In the genomic region with DNA sequence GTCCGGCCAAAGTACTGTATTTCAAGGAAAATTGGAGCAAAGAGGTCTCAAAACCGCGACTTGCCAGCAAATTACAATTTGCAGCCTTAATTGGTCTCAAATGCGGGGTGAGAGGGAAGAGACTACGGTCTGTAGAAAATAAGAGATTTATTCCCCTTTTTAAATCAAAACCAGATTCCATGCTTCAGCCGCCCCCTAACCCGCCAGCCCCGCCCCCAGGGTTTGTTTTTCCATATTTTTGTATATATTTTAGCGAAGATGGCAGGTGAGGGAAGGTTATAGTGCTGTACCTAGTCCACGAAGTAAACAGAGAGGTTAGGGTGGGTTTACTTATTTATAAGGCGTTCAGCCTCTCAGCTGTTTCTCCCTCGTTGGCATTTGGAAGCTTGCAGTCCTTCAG, we compare ENCODE assay signal across 8 cellular contexts. TPM values are rescaled to one million over a fixed set of nuclear protein-coding genes. Genes with fewer than 3 reads are reported as not detected.
DNase-seq lines count a peak whose midpoint lies in the region; ATAC-seq, FAIRE-seq and TF ChIP-seq lines count a peak whose summit lies in the region.

No MANE protein-coding gene starts in this region.

- no peak overlapping the region for H3K9ac ChIP-seq in HUES48 (ENCODE audit: low read depth, low read length)

- no peak for FAIRE-seq in A549 (lab: Jason Lieb, UNC)

- H3K4me3 ChIP-seq in A549 (peak overlapping the region; percentile 92), HUES48 (ENCODE audit: low read depth, low read length) (peak overlapping the region; percentile 94), breast epithelium (peak overlapping the region; percentile 76 to 93 (median 86)), mononuclear cell (ENCODE audit: low read length) (peak overlapping the region; percentile 96)

- TF ChIP-seq CTCF in A549 (IDR thresholded peaks at IDR 0.05): no peak
- no peak for TF ChIP-seq CTCF in breast epithelium (IDR thresholded peaks at IDR 0.05)

- H3K9me3 ChIP-seq in A549 (no peaks in the 10 kb centered on the region), HUES48 (ENCODE audit: control insufficient read depth, insufficient read depth, low read length) (no peaks in the 10 kb centered on the region), breast epithelium (no peaks in the 10 kb centered on the region), mononuclear cell (ENCODE audit: low read depth, low read length) (no peaks in the 10 kb centered on the region)

- H3K36me3 ChIP-seq in HUES48 (ENCODE audit: control insufficient read depth, insufficient read depth, low read length) (no peaks in the 10 kb centered on the region), breast epithelium (no peaks in the 10 kb centered on the region)

- TF ChIP-seq RAD21 in A549 (conservative IDR thresholded peaks at IDR 0.05 in 1 of 2, IDR thresholded peaks at IDR 0.05 in 1 of 2): no peak

- peak overlapping the region; percentile 94 for H3K4me2 ChIP-seq in A549

- no peak for ATAC-seq in A549
- ATAC-seq in GM21381 (IDR thresholded peaks at IDR 0.05; ENCODE audit: unreplicated experiment): no peak

- CTCF ChIA-PET in A549 (lab: Yijun Ruan, JAX): interaction anchor here (1.3 kb wide), 1 partner anchor 56 kb away, joined by 3 read pairs; no protein-coding TSS in a partner anchor

- TF ChIP-seq POLR2A in A549 (IDR thresholded peaks at IDR 0.05; ENCODE audit: low read length): no peak
- TF ChIP-seq POLR2A in breast epithelium (IDR thresholded peaks at IDR 0.05): no peak

- H3K27me3 ChIP-seq in HUES48 (ENCODE audit: control insufficient read depth, insufficient read depth, low read length): peaks cover 53% of the 10 kb centered on the region
- no peaks in the 10 kb centered on the region for H3K27me3 ChIP-seq in breast epithelium
- H3K27me3 ChIP-seq in mononuclear cell (ENCODE audit: insufficient read depth, low read length): no peaks in the 10 kb centered on the region

- H3K4me1 ChIP-seq in A549 (peaks cover 11% of the 10 kb centered on the region; the same call in 2 of the 3 replicates), HUES48 (ENCODE audit: control insufficient read depth, insufficient read depth, low read length) (peaks cover 14% of the 10 kb centered on the region), breast epithelium (no peaks in the 10 kb centered on the region), mononuclear cell (ENCODE audit: insufficient read depth, low read length) (peaks cover 26% of the 10 kb centered on the region)

- POLR2A ChIA-PET in A549 (lab: Yijun Ruan, JAX): no interaction called here

- DNase-seq in A549 (ENCODE audit: low read depth in 1 of 2, low spot score in 1 of 2) (no peak), breast epithelium (ENCODE audit: low spot score in 2 of 2) (no peak), iPS-NIHi11 (ENCODE audit: low spot score) (no peak), anterior cingulate cortex (lab: John Stamatoyannopoulos, UW) (no peak), medulla oblongata (ENCODE audit: extremely low spot score) (no peak)

- no peak for TF ChIP-seq EP300 in A549 (IDR thresholded peaks at IDR 0.05)

- 17% methylated on average over 12 of the region's 12 CpGs for WGBS in A549 (ENCODE audit: missing lambda C conversion rate)

- H3K27ac ChIP-seq in A549 (no peak overlapping the region; a peak in 1 of 6 replicates), HUES48 (ENCODE audit: low read depth, low read length) (no peak overlapping the region), breast epithelium (peak overlapping the region; percentile 99 to 100)

- intact Hi-C loops in breast epithelium (cut with DNase I; ENCODE audit: low total_unique reads): no loop called here

TF ChIP-seq in A549, 52 proteins besides CTCF, POLR2A, EP300 and RAD21:
- TF ChIP-seq HEYL (CRISPR knock-in tag; IDR thresholded peaks at IDR 0.05) (no peak), KDM1A (IDR thresholded peaks at IDR 0.05; ENCODE audit: low read depth) (no peak)
- TF ChIP-seq, protein P1, sequence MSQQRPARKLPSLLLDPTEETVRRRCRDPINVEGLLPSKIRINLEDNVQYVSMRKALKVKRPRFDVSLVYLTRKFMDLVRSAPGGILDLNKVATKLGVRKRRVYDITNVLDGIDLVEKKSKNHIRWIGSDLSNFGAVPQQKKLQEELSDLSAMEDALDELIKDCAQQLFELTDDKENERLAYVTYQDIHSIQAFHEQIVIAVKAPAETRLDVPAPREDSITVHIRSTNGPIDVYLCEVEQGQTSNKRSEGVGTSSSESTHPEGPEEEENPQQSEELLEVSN (IDR thresholded peaks at IDR 0.05; ENCODE audit: borderline replicate concordance, low read depth): no peak
TF ChIP-seq in A549: peak in this region for 0.

RNA-seq across cellular contexts. Expression of a gene that starts 1.0 kb away (rescaled TPM):
- polyA plus RNA-seq in A549 (2011; rRNA removed) (33.0 and 45.6 TPM in 2 replicates), A549 (2017; fragmentation: RNase III; extraction: RNeasy Plus Mini Kit Qiagen cat#74134 plus additional on column Dnase treatment) (28.7 to 45.4 TPM (median 36.9 TPM) in 3 replicates)
- 14.3 and 16.2 TPM in 2 replicates for polyA plus RNA-seq in A549 (2012; cell fraction: cytosol; rRNA removed)
- 22.5 and 26.4 TPM in 2 replicates for polyA plus RNA-seq in A549 (2012; cell fraction: nucleus; rRNA removed)
- polyA minus RNA-seq in A549 (2011; rRNA and poly(A)+ RNA removed): 70.7 and 80.6 TPM in 2 replicates
- total RNA-seq in breast epithelium (100 to 1,000 TPM; 140 to 191 (median 142) TPM), mononuclear cell (147 TPM)

Comparison
In these comparisons a context has a peak if more than half of its experiments do, and no peak if none do; other contexts are left out.
1. H3K27ac ChIP-seq: peak in breast epithelium (2 of 2); none in A549 (0 of 2) and HUES48 (single experiment).
2. Peak in every context shown above with its lines, with median percentiles within 50 percentile points of each other: H3K4me3 ChIP-seq.